ENCODE assay signal across 8 cellular contexts in genomic region chr5:119290161-119290569, GRCh38.
DNase-seq lines count a peak whose midpoint lies in the region; ATAC-seq and TF ChIP-seq lines count a peak whose summit lies in the region.

No MANE protein-coding gene starts in this region.

- peaks cover 39% of the 10 kb centered on the region for H3K36me3 Mint-ChIP-seq in T-helper 1 cell treated with Interleukin-12 subunit alpha and Interleukin-12 subunit beta and Interleukin-4 antibody, amounts not matched to agents 30 μg/mL and 1 μg/mL, for 36 hours (ENCODE audit: low read depth)
- peaks cover 7% of the 10 kb centered on the region for H3K36me3 Mint-ChIP-seq in nephron progenitor cell (ENCODE audit: low read depth)

- in situ Hi-C loops in mammary epithelial cell (cut with MboI; ENCODE audit: low sequenced_read_pairs in 2 of 2), result no loop called here

- dilution Hi-C loops in mammary epithelial cell (cut with HindIII; ENCODE audit: low sequenced_read_pairs), result no loop called here

- H2AFZ ChIP-seq in mammary epithelial cell (ENCODE audit: low read depth, low read length), result no peak overlapping the region

- peak; percentile 80 for ATAC-seq in GM19043 (IDR thresholded peaks at IDR 0.05; ENCODE audit: low read depth, unreplicated experiment)
- peak; percentile 88 for ATAC-seq in HG03135 (IDR thresholded peaks at IDR 0.05; ENCODE audit: unreplicated experiment)

- H3K4me2 ChIP-seq in BLaER1 treated with 17β-estradiol and CSF1 and Interleukin-3, amounts not matched to agents 10 nM and 100 nM, result peak overlapping the region; percentile 53 to 75 (median 66)
- H3K4me2 ChIP-seq in mammary epithelial cell (ENCODE audit: insufficient read depth, low read depth, low read length), result no peak overlapping the region

- WGBS in mammary epithelial cell (ENCODE audit: low coverage, missing lambda C conversion rate), result 96% methylated on average over 3 of the region's 3 CpGs

- peaks cover 0 to 76% (median 0%) of the 10 kb centered on the region in 11 experiments; a peak in 7 of 22 replicates for H4K20me1 ChIP-seq in BLaER1 treated with 17β-estradiol and CSF1 and Interleukin-3, amounts not matched to agents 10 nM and 100 nM
- H4K20me1 ChIP-seq in mammary epithelial cell (ENCODE audit: insufficient read depth, low read length), result no peaks in the 10 kb centered on the region

- no peaks in the 10 kb centered on the region for H3K27me3 Mint-ChIP-seq in T-helper 1 cell treated with Interleukin-12 subunit alpha and Interleukin-12 subunit beta and Interleukin-4 antibody, amounts not matched to agents 30 μg/mL and 1 μg/mL, for 36 hours (ENCODE audit: low read depth)
- peaks cover 2% of the 10 kb centered on the region for H3K27me3 Mint-ChIP-seq in nephron progenitor cell (ENCODE audit: low read depth, poor library complexity)

- peaks cover 19% of the 10 kb centered on the region for H3K9me3 Mint-ChIP-seq in T-helper 1 cell treated with Interleukin-12 subunit alpha and Interleukin-12 subunit beta and Interleukin-4 antibody, amounts not matched to agents 30 μg/mL and 1 μg/mL, for 36 hours
- H3K9me3 Mint-ChIP-seq in nephron progenitor cell, result peaks cover 14% of the 10 kb centered on the region

- peaks cover 67 to 80% (median 70%) of the 10 kb centered on the region in 10 experiments for H3K4me1 ChIP-seq in BLaER1 treated with 17β-estradiol and CSF1 and Interleukin-3, amounts not matched to agents 10 nM and 100 nM
- H3K4me1 ChIP-seq in mammary epithelial cell (ENCODE audit: insufficient read depth, low read length), result peaks cover 27% of the 10 kb centered on the region

- DNase-seq in nephron progenitor cell (no peak), mammary epithelial cell (no peak), activated gamma-delta T cell (lab: John Stamatoyannopoulos, UW) (no peak)
- no peak for DNase-seq in stimulated activated CD4-positive, alpha-beta T cell treated with anti-CD3 and anti-CD28 coated beads, Interleukin-4, amount 100 ng/mL, for 4 hours

- peaks cover 0 to 14% (median 6%) of the 10 kb centered on the region in 11 experiments; a peak in 4 of 22 replicates for H3K36me3 ChIP-seq in BLaER1 treated with 17β-estradiol and CSF1 and Interleukin-3, amounts not matched to agents 10 nM and 100 nM
- H3K36me3 ChIP-seq in mammary epithelial cell (ENCODE audit: insufficient read depth, low read length), result no peaks in the 10 kb centered on the region

- peak overlapping the region; percentile 38 for H3K4me3 Mint-ChIP-seq in T-helper 1 cell treated with Interleukin-12 subunit alpha and Interleukin-12 subunit beta and Interleukin-4 antibody, amounts not matched to agents 30 μg/mL and 1 μg/mL, for 36 hours
- H3K4me3 Mint-ChIP-seq in nephron progenitor cell, result no peak overlapping the region

- no TSS peak for BruUV-seq in mammary epithelial cell (replicated peaks; lab: Mats Ljungman, UMichigan)

- peaks cover 72% of the 10 kb centered on the region for H3K4me1 Mint-ChIP-seq in T-helper 1 cell treated with Interleukin-12 subunit alpha and Interleukin-12 subunit beta and Interleukin-4 antibody, amounts not matched to agents 30 μg/mL and 1 μg/mL, for 36 hours (ENCODE audit: low read depth)
- peaks cover 33% of the 10 kb centered on the region for H3K4me1 Mint-ChIP-seq in nephron progenitor cell

- peaks cover 52% of the 10 kb centered on the region for H3K79me2 ChIP-seq in mammary epithelial cell (ENCODE audit: insufficient read depth, low read length)

- H3K27ac Mint-ChIP-seq in T-helper 1 cell treated with Interleukin-12 subunit alpha and Interleukin-12 subunit beta and Interleukin-4 antibody, amounts not matched to agents 30 μg/mL and 1 μg/mL, for 36 hours, result peak overlapping the region; percentile 69
- H3K27ac Mint-ChIP-seq in nephron progenitor cell, result peak overlapping the region; percentile 1

- TF ChIP-seq CTCF in nephron progenitor cell (IDR thresholded peaks at IDR 0.05), result no peak
- TF ChIP-seq CTCF in mammary epithelial cell (conservative IDR thresholded peaks at IDR 0.05 in 1 of 2, IDR thresholded peaks at IDR 0.05 in 1 of 2; ENCODE audit: extremely low read depth in 1 of 2, insufficient read depth in 1 of 2, low read depth in 1 of 2, low read length in 2 of 2), result no peak

- peak overlapping the region in 1 of 10 experiments; percentile 40; a peak in 1 of 20 replicates for H3K4me3 ChIP-seq in BLaER1 treated with 17β-estradiol and CSF1 and Interleukin-3, amounts not matched to agents 10 nM and 100 nM
- no peak overlapping the region for H3K4me3 ChIP-seq in mammary epithelial cell (replicated peaks in 1 of 3; ENCODE audit: insufficient read depth in 1 of 3, low read depth in 2 of 3, low read length in 3 of 3)

- CTCF ChIA-PET in mammary epithelial cell (lab: Charles Lee; ENCODE audit: low non-redundant PET), result no interaction called here

- peak overlapping the region in 9 of 11 experiments; percentile 26 to 81 (median 68); a peak in 18 of 22 replicates for H3K27ac ChIP-seq in BLaER1 treated with 17β-estradiol and CSF1 and Interleukin-3, amounts not matched to agents 10 nM and 100 nM
- H3K27ac ChIP-seq in mammary epithelial cell (ENCODE audit: insufficient read depth, low read depth, low read length), result no peak overlapping the region

- H3K9ac ChIP-seq in BLaER1 treated with 17β-estradiol and CSF1 and Interleukin-3, amounts not matched to agents 10 nM and 100 nM, result peak overlapping the region in 4 of 11 experiments; percentile 24 to 73 (median 60); a peak in 6 of 22 replicates
- H3K9ac ChIP-seq in mammary epithelial cell (ENCODE audit: insufficient read depth, low read length), result no peak overlapping the region

- H3K9me3 ChIP-seq in BLaER1 treated with 17β-estradiol and CSF1 and Interleukin-3, amounts not matched to agents 10 nM and 100 nM (replicated peaks in 1 of 11), result peaks cover 7 to 20% (median 13%) of the 10 kb centered on the region in 11 experiments; a peak in 14 of 22 replicates
- H3K9me3 ChIP-seq in mammary epithelial cell (replicated peaks; ENCODE audit: insufficient read depth, low read length), result no peaks in the 10 kb centered on the region

- intact Hi-C loops in mammary epithelial cell (cut with micrococcal nuclease), result no loop called here

- no peaks in the 10 kb centered on the region for H3K27me3 ChIP-seq in BLaER1 treated with 17β-estradiol and CSF1 and Interleukin-3, amounts not matched to agents 10 nM and 100 nM
- no peaks in the 10 kb centered on the region for H3K27me3 ChIP-seq in mammary epithelial cell (ENCODE audit: insufficient read depth, low read length)
